Comparison of ENCODE assay signal across 8 cellular contexts in genomic region chr1:169794530-169795416, GRCh38. TPM values are rescaled to one million over a fixed set of nuclear protein-coding genes. Genes with fewer than 3 reads are reported as not detected.
DNase-seq lines count a peak whose midpoint lies in the region; ATAC-seq and TF ChIP-seq lines count a peak whose summit lies in the region.

Gene METTL18, minus strand, starts transcription at chr1:169794907. Its CDS starts 1,212 bp downstream, at chr1:169793695.

- H3K79me2 ChIP-seq in SK-N-SH (ENCODE audit: insufficient read depth), result peaks cover 58% of the 10 kb centered on the region; the same call in 1 of the 2 replicates

- CTCF ChIA-PET in SK-N-SH (lab: Yijun Ruan, JAX), result interaction anchor here (0.8 to 3.7 kb wide), 2 partner anchors 15 to 38 kb away, joined by 3 to 19 read pairs; no protein-coding TSS in a partner anchor

- peak; percentile 88 for DNase-seq in GM04504 (ENCODE audit: low read depth)
- peak; percentile 96 for DNase-seq in NCI-H1048 (lab: John Stamatoyannopoulos, UW)
- DNase-seq in SK-N-SH, result peak; percentile 86
- DNase-seq in activated naive CD4-positive, alpha-beta T cell treated with anti-CD3 and anti-CD28 coated beads, Interleukin-2, amount 50 U/mL, for 16 hours, result peak; percentile 90
- DNase-seq in glomerular endothelial cell (ENCODE audit: extremely low read depth, low read depth, low spot score), result peak; percentile 89
- DNase-seq in occipital lobe (lab: John Stamatoyannopoulos, UW), result peak; percentile 94
- DNase-seq in testis, result peak; percentile 97

- H3K9me3 ChIP-seq in SK-N-SH (no peaks in the 10 kb centered on the region), testis (no peaks in the 10 kb centered on the region)

- peak within 1 kb of the TSS; percentile 82 for H3K9ac ChIP-seq in SK-N-SH

- WGBS in SK-N-SH (ENCODE audit: low lambda C conversion rate), result under 1% methylated on average over 30 of the region's 48 CpGs
- WGBS in testis, 2 donors, result 0% methylated on average over 36 to 48 of the region's 48 CpGs

- H3K9me2 ChIP-seq in SK-N-SH, result no peaks in the 10 kb centered on the region

- no peaks in the 10 kb centered on the region for H3F3A ChIP-seq in SK-N-SH (replicated peaks; ENCODE audit: insufficient read depth)

- ATAC-seq in HG02571 (IDR thresholded peaks at IDR 0.05; ENCODE audit: unreplicated experiment), result peak; percentile 97

- intact Hi-C loops in testis (cut with DNase I; ENCODE audit: low total_unique reads), result no loop called here

- H3K4me3 ChIP-seq in SK-N-SH (ENCODE audit: low read depth in 2 of 2, low read length in 1 of 2) (peak within 1 kb of the TSS; percentile 70 to 98), testis (peak within 1 kb of the TSS; percentile 74 to 77)

- TF ChIP-seq POLR2A in testis (IDR thresholded peaks at IDR 0.05), result no peak

- peak within 1 kb of the TSS; percentile 86 for H2AFZ ChIP-seq in SK-N-SH (ENCODE audit: low read depth)

- peaks cover 0 to 13% of the 10 kb centered on the region in 2 experiments; a peak in 2 of 4 replicates for H3K4me1 ChIP-seq in SK-N-SH (ENCODE audit: control insufficient read depth in 1 of 2, insufficient read depth in 2 of 2, low read depth in 1 of 2, low read length in 1 of 2)
- H3K4me1 ChIP-seq in testis, result peaks cover 4% of the 10 kb centered on the region

- peak within 1 kb of the TSS; percentile 72 for H3K4me2 ChIP-seq in SK-N-SH

- POLR2A ChIA-PET in SK-N-SH (lab: Yijun Ruan, JAX), result interaction anchor here (1.2 to 1.5 kb wide), 2 partner anchors 15 to 99 kb away, joined by 4 to 15 read pairs; partner anchors contain the start of gene SCYL3

- H3K36me3 ChIP-seq in SK-N-SH (replicated peaks in 1 of 2; ENCODE audit: control insufficient read depth in 1 of 2, insufficient read depth in 2 of 2, low read length in 1 of 2) (peaks cover 22 to 27% of the 10 kb centered on the region in 2 experiments), testis (ENCODE audit: low read depth, missing control alignments) (no peaks in the 10 kb centered on the region)

- H3K27ac ChIP-seq in SK-N-SH (ENCODE audit: low read depth in 2 of 2, low read length in 1 of 2), result peak within 1 kb of the TSS; percentile 71 to 98
- H3K27ac ChIP-seq in testis, result peak within 1 kb of the TSS; percentile 70 to 84

- TF ChIP-seq CTCF in SK-N-SH (IDR thresholded peaks at IDR 0.05) (no peak), testis (IDR thresholded peaks at IDR 0.05) (no peak)

- TF ChIP-seq RAD21 in SK-N-SH (IDR thresholded peaks at IDR 0.05; ENCODE audit: low read length), result no peak

- H3K27me3 ChIP-seq in SK-N-SH (ENCODE audit: insufficient read depth) (no peaks in the 10 kb centered on the region), testis (no peaks in the 10 kb centered on the region)

- 0 out of 4 replicates have a peak, but pooled peaks of 1 of the 2 experiments have one; percentile 8 for TF ChIP-seq EP300 in SK-N-SH (IDR thresholded peaks at IDR 0.05; ENCODE audit: borderline replicate concordance in 1 of 2, low read depth in 1 of 2, low read length in 1 of 2)

- H4K20me1 ChIP-seq in SK-N-SH (ENCODE audit: insufficient read depth), result no peaks in the 10 kb centered on the region

TF ChIP-seq in SK-N-SH, 30 proteins besides CTCF, POLR2A, EP300 and RAD21:
- TF ChIP-seq TAF1 (IDR thresholded peaks at IDR 0.05; ENCODE audit: borderline replicate concordance, low read depth, low read length), result peak; percentile 90
- no peak for TF ChIP-seq MEF2A (IDR thresholded peaks at IDR 0.05; ENCODE audit: borderline replicate concordance, low read depth)
- 0 out of 2 replicates have a peak, but pooled peaks have one; percentile 12 for TF ChIP-seq USF1 (IDR thresholded peaks at IDR 0.05; ENCODE audit: borderline replicate concordance, low read depth)
- TF ChIP-seq YY1 (IDR thresholded peaks at IDR 0.05; ENCODE audit: low read depth), result peak; percentile 73; the same call in 1 of the 2 replicates
- TF ChIP-seq RFX5 (IDR thresholded peaks at IDR 0.05; ENCODE audit: low read length), result no peak
- TF ChIP-seq MAX (IDR thresholded peaks at IDR 0.05; ENCODE audit: low read depth), result peak; percentile 85
- TF ChIP-seq JUND (IDR thresholded peaks at IDR 0.05), result no peak
- TF ChIP-seq FOSL2 (IDR thresholded peaks at IDR 0.05; ENCODE audit: borderline replicate concordance, low read depth), result 0 out of 2 replicates have a peak, but pooled peaks have one; percentile 2
- TF ChIP-seq RXRA (IDR thresholded peaks at IDR 0.05; ENCODE audit: borderline replicate concordance, low read depth), result no peak
- 0 out of 2 replicates have a peak, but pooled peaks have one; percentile 30 for TF ChIP-seq FOXJ3 (CRISPR knock-in tag; IDR thresholded peaks at IDR 0.05)
- TF ChIP-seq CHD2 (IDR thresholded peaks at IDR 0.05; ENCODE audit: low read length, partially characterized antibody), result peak; percentile 75
- no peak for TF ChIP-seq FOXM1 (IDR thresholded peaks at IDR 0.05; ENCODE audit: low read depth)
- TF ChIP-seq SIN3A (IDR thresholded peaks at IDR 0.05; ENCODE audit: borderline replicate concordance, low read depth, low read length), result peak; percentile 95
- peak; percentile 95 for TF ChIP-seq ELF1 (IDR thresholded peaks at IDR 0.05)
- TF ChIP-seq SMC3 (IDR thresholded peaks at IDR 0.05; ENCODE audit: low read depth, low read length), result no peak
- peak; percentile 86 for TF ChIP-seq MXI1 (IDR thresholded peaks at IDR 0.05; ENCODE audit: low read depth, low read length)
- TF ChIP-seq USF2 (IDR thresholded peaks at IDR 0.05; ENCODE audit: borderline replicate concordance, low read depth, low read length), result no peak
- peak; percentile 83 for TF ChIP-seq GABPA (IDR thresholded peaks at IDR 0.05; ENCODE audit: low read depth)
- TF ChIP-seq POLR2AphosphoS5 (IDR thresholded peaks at IDR 0.05; ENCODE audit: low read depth, low read length), result peak; percentile 46
- 0 out of 2 replicates have a peak, but pooled peaks have one; percentile 37 for TF ChIP-seq TCF12 (IDR thresholded peaks at IDR 0.05)
- TF ChIP-seq ZBTB33 (IDR thresholded peaks at IDR 0.05; ENCODE audit: borderline replicate concordance, low read depth), result no peak; the same call in 1 of the 2 replicates

RNA-seq across cellular contexts. Expression of gene METTL18, which starts in this region (rescaled TPM):
- polyA plus RNA-seq in SK-N-SH (2012; rRNA removed) (1.7 and 2.3 TPM in 2 replicates), testis (ENCODE audit: insufficient read depth, low read depth, low replicate concordance) (8.6 TPM)
- 3.4 and 3.9 TPM in 2 replicates for polyA plus RNA-seq in SK-N-SH (2012; cell fraction: cytosol; rRNA removed)
- polyA plus RNA-seq in SK-N-SH (2012; cell fraction: nucleus; rRNA removed), result 0.93 and 1.8 TPM in 2 replicates
- total RNA-seq in glomerular endothelial cell (3.1 and 4.3 TPM in 2 replicates), occipital lobe (10.0 TPM), testis (1 to 10 TPM; 6.4 to 6.6 TPM)

Comparison
In these comparisons a context has a peak if more than half of its experiments do, and no peak if none do; other contexts are left out.
1. Peak in every context shown above with its lines: DNase-seq, ATAC-seq, H3K4me3 ChIP-seq and H3K27ac ChIP-seq.